In the genomic region with DNA sequence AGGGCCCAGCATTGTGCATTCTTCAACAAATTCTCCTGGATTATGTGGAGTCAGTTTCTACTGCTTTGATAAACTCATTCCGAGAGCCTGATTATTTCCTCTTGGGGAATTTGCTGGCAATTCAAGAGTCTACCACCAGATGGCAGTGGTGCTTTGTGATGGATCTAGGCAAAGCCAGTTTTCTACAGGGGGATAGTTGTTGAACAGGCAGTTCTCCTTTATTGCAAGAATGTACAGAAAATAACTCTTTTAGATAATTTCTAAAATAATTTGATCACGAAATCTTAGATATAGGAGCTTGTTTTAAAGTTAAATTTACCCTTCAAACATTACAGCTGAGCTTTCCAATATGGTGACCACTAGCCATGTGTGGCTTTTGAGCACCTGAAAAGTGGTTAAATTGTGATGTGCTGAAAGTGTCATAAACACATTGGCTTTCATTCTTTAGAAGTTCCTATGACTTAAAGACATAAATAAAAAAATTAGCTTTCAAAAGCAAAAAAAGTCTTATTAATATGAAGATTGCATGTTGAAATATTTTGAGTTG, we compare ENCODE assay signal across 1 cellular context.
TF ChIP-seq lines count a peak whose summit lies in the region.

No MANE protein-coding gene starts in this region.

TF ChIP-seq in HepG2, 621 proteins besides CTCF, POLR2A, EP300 and RAD21 (continued from another document):
- TF ChIP-seq ZNF335 (CRISPR knock-in tag; IDR thresholded peaks at IDR 0.05) (0 out of 2 replicates have a peak, but pooled peaks have one; percentile 47), THAP11 (CRISPR knock-in tag; IDR thresholded peaks at IDR 0.05) (peak; percentile 73), MIXL1 (CRISPR knock-in tag; IDR thresholded peaks at IDR 0.05) (peak; percentile 64; the same call in 1 of the 2 replicates), ERF (CRISPR knock-in tag; IDR thresholded peaks at IDR 0.05) (peak; percentile 82), PBX3 (CRISPR knock-in tag; IDR thresholded peaks at IDR 0.05; ENCODE audit: borderline replicate concordance) (no peak), LCORL (IDR thresholded peaks at IDR 0.05) (no peak), LCORL (CRISPR knock-in tag; IDR thresholded peaks at IDR 0.05) (0 out of 2 replicates have a peak, but pooled peaks have one; percentile 37), SOX5 (CRISPR knock-in tag; IDR thresholded peaks at IDR 0.05; ENCODE audit: borderline replicate concordance) (peak; percentile 32; the same call in 1 of the 2 replicates), SMC3 (IDR thresholded peaks at IDR 0.05; ENCODE audit: low read length) (peak; percentile 97), JUND (CRISPR knock-in tag; IDR thresholded peaks at IDR 0.05) (no peak), HMGXB3 (CRISPR knock-in tag; IDR thresholded peaks at IDR 0.05; ENCODE audit: borderline replicate concordance) (0 out of 2 replicates have a peak, but pooled peaks have one; percentile 40), HOXA5 (CRISPR knock-in tag; IDR thresholded peaks at IDR 0.05) (peak; percentile 38; the same call in 1 of the 2 replicates), FOXO1 (CRISPR knock-in tag; IDR thresholded peaks at IDR 0.05) (0 out of 2 replicates have a peak, but pooled peaks have one; percentile 17), PPARG (CRISPR knock-in tag; conservative IDR thresholded peaks at IDR 0.05) (0 out of 2 replicates have a peak, but pooled peaks have one; percentile 30), IRF2 (CRISPR knock-in tag; IDR thresholded peaks at IDR 0.05) (0 out of 2 replicates have a peak, but pooled peaks have one; percentile 49), HMGXB4 (CRISPR knock-in tag; IDR thresholded peaks at IDR 0.05; ENCODE audit: borderline replicate concordance in 1 of 2, low read depth in 1 of 2) (peak in 1 of 2 experiments; percentile 58; a peak in 1 of 4 replicates), FOXA3 (CRISPR knock-in tag; IDR thresholded peaks at IDR 0.05) (0 out of 2 replicates have a peak, but pooled peaks have one; percentile 10)
